ENCODE assay signal across 8 cellular contexts in the genomic region with DNA sequence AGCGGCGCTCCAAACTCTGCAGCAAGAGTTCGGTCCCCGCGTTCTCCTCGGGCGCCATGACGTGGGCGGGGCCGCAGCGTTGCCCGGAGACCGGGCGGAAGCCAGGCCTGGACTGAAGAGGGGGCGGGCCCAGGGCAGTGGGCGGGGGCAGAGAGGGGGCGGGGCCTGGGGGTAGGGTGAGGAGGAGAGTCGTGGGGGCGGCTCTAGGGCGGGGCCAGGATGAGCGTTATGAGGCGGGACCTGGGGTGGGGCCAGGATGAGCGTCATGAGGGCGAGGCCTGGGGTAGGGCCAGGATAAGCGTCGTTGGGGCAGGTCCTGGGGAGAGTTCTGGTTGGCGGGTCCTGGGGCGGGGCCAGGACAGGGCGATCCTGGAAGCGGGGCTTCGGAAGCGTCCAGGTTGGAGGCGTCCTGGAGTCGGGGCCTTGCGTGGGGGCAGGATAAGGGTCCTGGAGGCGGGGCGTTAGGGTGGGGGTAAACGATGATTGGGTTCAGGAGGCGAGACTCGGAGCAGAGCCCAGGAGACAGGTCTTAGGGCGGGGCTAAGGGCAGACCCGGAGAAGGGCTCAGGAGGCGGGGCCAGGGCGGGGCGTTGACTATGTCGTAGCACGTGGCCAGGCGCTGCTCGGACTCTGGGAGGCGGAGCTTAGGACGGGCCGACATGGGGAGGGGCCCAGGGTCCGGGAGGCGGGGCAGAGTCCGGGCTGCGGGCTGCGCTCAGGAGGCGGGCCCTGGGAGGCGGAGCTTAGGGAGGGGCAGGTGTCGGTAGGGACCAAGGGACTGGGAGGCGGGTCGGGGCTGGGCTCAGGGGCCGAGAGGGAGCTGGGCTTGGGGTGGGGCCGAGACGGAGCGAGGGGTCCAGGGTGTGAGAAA.
A peak's percentile ranks its signal among the peaks of the same experiment; 100 is the strongest.
DNase-seq lines count a peak whose midpoint lies in the region; ATAC-seq and TF ChIP-seq lines count a peak whose summit lies in the region.
"Not testable (repeated sequence)": the region's sequence is repeated elsewhere in the genome, so short reads cannot be mapped to it uniquely, and the experiment has no call there.

No MANE protein-coding gene starts in this region.

- not testable (repeated sequence) for H3F3A ChIP-seq in neural cell (ENCODE audit: insufficient read depth, low read length, poor library complexity, severe bottlenecking)

- TF ChIP-seq EP300 in neural cell (conservative IDR thresholded peaks at IDR 0.05; ENCODE audit: poor library complexity, severe bottlenecking) = not testable (repeated sequence)

- H2AFZ ChIP-seq in neural cell (ENCODE audit: low read depth, low read length) = peak overlapping the region; percentile 21

- peaks cover 13% of the 10 kb centered on the region for H3K4me1 ChIP-seq in SJSA1 (replicated peaks)

- not testable (repeated sequence) for H3K27me3 ChIP-seq in SJSA1 (replicated peaks); neural cell (ENCODE audit: insufficient read depth, low read depth, low read length)

- not testable (repeated sequence) for H3K4me2 ChIP-seq in neural cell (ENCODE audit: low read length)

- peak overlapping the region; percentile 50 for H3K9ac ChIP-seq in neural cell (ENCODE audit: low read length)

- H3K27ac ChIP-seq in SJSA1 = peak overlapping the region; percentile 89
- H3K27ac ChIP-seq in neural cell (ENCODE audit: low read length) = not testable (repeated sequence)

- not testable (repeated sequence) for TF ChIP-seq CTCF in foreskin fibroblast (IDR thresholded peaks at IDR 0.05; ENCODE audit: low read depth, low read length); neural cell (IDR thresholded peaks at IDR 0.05; ENCODE audit: poor library complexity, severe bottlenecking)

- H3K9me3 ChIP-seq in SJSA1 (replicated peaks); neural cell (ENCODE audit: low read length): not testable (repeated sequence)

- not testable (repeated sequence) for H3K9me2 ChIP-seq in neural cell (ENCODE audit: insufficient read depth, low read length)

- DNase-seq in Daoy (ENCODE audit: low read depth) (peak; percentile 95), HCEC 1CT (peak; percentile 89), NAMALWA (ENCODE audit: low spot score) (peak; percentile 94), SJSA1 (ENCODE audit: low read depth in 1 of 2, low spot score in 2 of 2) (peak; percentile 98 to 100), foreskin fibroblast (peak; percentile 92 to 96)
- peak; percentile 90 to 95 (median 95) for DNase-seq in activated naive CD4-positive, alpha-beta T cell (lab: John Stamatoyannopoulos, UW)
- DNase-seq in stimulated activated naive CD8-positive, alpha-beta T cell treated with anti-CD3 and anti-CD28 coated beads, Interleukin-15, Interleukin-2, amounts not matched to agents 100 U/mL and 50 U/mL, for 24 hours = peak; percentile 99

- not testable (repeated sequence) for TF ChIP-seq RAD21 in neural cell (conservative IDR thresholded peaks at IDR 0.05)

- H3K36me3 ChIP-seq in SJSA1; neural cell (ENCODE audit: insufficient read depth, low read length): not testable (repeated sequence)

- H3K79me2 ChIP-seq in neural cell (replicated peaks; ENCODE audit: insufficient read depth, low read length) = not testable (repeated sequence)

- peak; percentile 98 for ATAC-seq in stimulated activated naive CD8-positive, alpha-beta T cell treated with anti-CD3 and anti-CD28 coated beads, Interleukin-15, Interleukin-2, amounts not matched to agents 100 U/mL and 50 U/mL, for 24 hours

- not testable (repeated sequence) for H4K20me1 ChIP-seq in neural cell (ENCODE audit: insufficient read depth)

- H3K4me3 ChIP-seq in SJSA1 = peak overlapping the region; percentile 44
- peak overlapping the region; percentile 70 to 74 for H3K4me3 ChIP-seq in foreskin fibroblast (ENCODE audit: low read depth in 1 of 2, low read length in 2 of 2)
- H3K4me3 ChIP-seq in neural cell (ENCODE audit: low read length) = peak overlapping the region; percentile 67
